In the genomic region with DNA sequence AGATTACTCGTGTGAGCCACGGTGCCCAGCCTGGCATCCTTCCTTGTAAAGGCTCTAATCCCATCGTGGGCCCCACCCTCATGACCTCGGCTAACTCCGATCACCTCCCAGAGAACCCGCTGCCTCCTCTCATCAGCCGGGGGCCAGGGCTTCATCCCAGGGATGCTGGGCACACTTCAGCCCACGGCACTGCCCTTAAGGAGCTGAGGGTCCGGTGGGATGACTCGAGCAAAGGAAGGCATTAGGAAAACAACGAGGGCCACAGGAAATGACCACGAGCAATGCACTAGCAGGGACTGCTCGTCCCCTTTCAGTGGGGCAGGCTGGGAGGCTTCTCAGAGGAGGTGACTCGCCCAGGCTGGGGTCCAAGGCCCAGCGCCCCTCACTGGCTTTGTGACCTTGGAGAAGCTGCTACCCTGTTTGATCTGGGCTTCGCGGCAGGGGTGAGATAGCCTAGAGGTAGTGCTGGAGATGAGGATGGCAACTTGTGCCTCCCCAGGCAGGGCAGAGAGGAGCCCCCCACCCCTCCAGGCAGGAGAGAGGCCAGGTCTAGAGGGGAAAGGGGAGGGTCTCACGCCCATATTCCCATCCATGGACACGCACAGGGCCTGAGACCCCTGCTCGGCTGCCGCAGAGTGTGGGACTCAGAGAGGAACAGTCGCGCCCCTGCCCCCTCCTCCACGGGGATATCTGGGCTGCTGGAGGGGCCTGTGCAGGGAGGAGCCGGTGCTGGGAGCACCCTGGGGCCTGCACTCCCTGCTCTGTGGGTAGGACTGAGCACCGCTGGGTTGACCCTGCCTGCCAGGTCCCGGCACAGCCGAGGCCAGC, we compare ENCODE assay signal across 19 cellular contexts. TPM values are rescaled to one million over a fixed set of nuclear protein-coding genes. Genes with fewer than 3 reads are reported as not detected.
DNase-seq lines count a peak whose midpoint lies in the region; ATAC-seq, FAIRE-seq and TF ChIP-seq lines count a peak whose summit lies in the region.
"Had no signal": no experiment of that assay in that cellular context is flagged by ENCODE, and none has a peak within 500 bp of the region (broad histone marks: within the 10 kb centered on the region; RNA-seq: fewer than 3 reads in every experiment).

No MANE protein-coding gene starts in this region.

- H3K27ac ChIP-seq in K562 (ENCODE audit: extremely low read depth, low read depth, low read length) (no peak overlapping the region; the same call in 2 of the 3 replicates), lower lobe of right lung (no peak overlapping the region)
- H3K27ac ChIP-seq: GM23248, KMS-11 had no signal

- H3K36me3 ChIP-seq in K562 (ENCODE audit: control insufficient read depth, insufficient read depth, low read length) (no peaks in the 10 kb centered on the region), lower lobe of right lung (no peaks in the 10 kb centered on the region)

- H3K27me3 ChIP-seq in K562 (ENCODE audit: control insufficient read depth in 2 of 2, insufficient read depth in 2 of 2, low read length in 2 of 2) (peaks cover 30 to 89% of the 10 kb centered on the region in 2 experiments; a peak in 4 of 5 replicates), lower lobe of right lung (ENCODE audit: low read depth) (no peaks in the 10 kb centered on the region)

- intact Hi-C loops in cardiac septum (cut with DNase I): no loop called here
- intact Hi-C loops in Right ventricle myocardium inferior (cut with DNase I): no loop called here
- intact Hi-C loops in K562 (cut with micrococcal nuclease): no loop called here
- intact Hi-C loops in lower lobe of right lung (cut with DNase I): no loop called here

- no peak for ATAC-seq in Right ventricle myocardium inferior
- ATAC-seq in K562: peak; percentile 57
- ATAC-seq in lower lobe of right lung: no peak
- ATAC-seq: CD8-positive, alpha-beta T cell; effector memory CD8-positive, alpha-beta T cell had no signal

- POLR2A ChIA-PET in K562 (lab: Yijun Ruan, JAX): no interaction called here

- BruUV-seq in K562 (replicated peaks; lab: Mats Ljungman, UMichigan): no TSS peak

- H4K20me1 ChIP-seq in K562 (replicated peaks; ENCODE audit: control insufficient read depth, insufficient read depth, low read length): no peaks in the 10 kb centered on the region

- TF ChIP-seq CTCF in K562 (IDR thresholded peaks at IDR 0.05 in 2 of 3, conservative IDR thresholded peaks at IDR 0.05 in 1 of 3; ENCODE audit: insufficient read depth in 2 of 3, low read depth in 1 of 3, low read length in 3 of 3) (no peak), lower lobe of right lung (IDR thresholded peaks at IDR 0.05) (no peak)

- H3K9me3 ChIP-seq in K562 (replicated peaks; ENCODE audit: control insufficient read depth, insufficient read depth, low read depth, low read length) (no peaks in the 10 kb centered on the region), lower lobe of right lung (no peaks in the 10 kb centered on the region)

- FAIRE-seq in K562 (lab: Jason Lieb, UNC) (no peak), urothelium cell line (lab: Jason Lieb, UNC) (peak; percentile 72)

- no peaks in the 10 kb centered on the region for H3K9me1 ChIP-seq in K562 (ENCODE audit: control insufficient read depth, insufficient read depth, low read length)

- in situ Hi-C loops in K562 (cut with MboI): no loop called here

- H2AFZ ChIP-seq in K562 (ENCODE audit: low read depth, low read length): peak overlapping the region; percentile 82
- H2AFZ ChIP-seq: GM23248 had no signal

- peaks cover 0 to 25% of the 10 kb centered on the region in 2 experiments; a peak in 2 of 5 replicates for H3K4me1 ChIP-seq in K562 (replicated peaks in 1 of 2; ENCODE audit: control insufficient read depth in 2 of 2, insufficient read depth in 2 of 2, low read length in 2 of 2)
- no peaks in the 10 kb centered on the region for H3K4me1 ChIP-seq in lower lobe of right lung

- no peak for TF ChIP-seq EP300 in K562 (IDR thresholded peaks at IDR 0.05; ENCODE audit: low read length)

- no peak for TF ChIP-seq RAD21 in K562 (CRISPR knock-in tag; conservative IDR thresholded peaks at IDR 0.05 in 1 of 2, IDR thresholded peaks at IDR 0.05 in 1 of 2)

- DNase-seq in cardiac septum (ENCODE audit: low spot score): peak; percentile 67
- no peak for DNase-seq in Right ventricle myocardium inferior (ENCODE audit: missing footprints)
- DNase-seq in K562 (ENCODE audit: extremely low read depth in 1 of 4, low spot score in 3 of 4): peak in 1 of 4 experiments; percentile 6
- DNase-seq in lower lobe of right lung: peak; percentile 43
- no peak for DNase-seq in urothelium cell line (ENCODE audit: low spot score)
- DNase-seq in activated CD4-positive, alpha-beta T cell treated with anti-CD3 and anti-CD28 coated beads, Interleukin-2, amount 50 U/mL, for 48 hours: no peak
- no peak for DNase-seq in occipital lobe (lab: John Stamatoyannopoulos, UW)
- DNase-seq in kidney tubule cell (ENCODE audit: low spot score): no peak
- DNase-seq: activated CD4-positive, alpha-beta T cell treated with anti-CD3 and anti-CD28 coated beads for 4 hours; activated T-cell treated with anti-CD3 and anti-CD28 coated beads for 4 hours; caudate nucleus; effector memory CD8-positive, alpha-beta T cell; GM23248; naive B cell; NCI-H1105; NCI-H2171; NCI-H82 had no signal

- no peaks in the 10 kb centered on the region for H3K79me2 ChIP-seq in K562 (ENCODE audit: control insufficient read depth, insufficient read depth, low read length)

- TF ChIP-seq POLR2A in K562 (conservative IDR thresholded peaks at IDR 0.05): no peak

- CTCF ChIA-PET in K562 (lab: Yijun Ruan, JAX; ENCODE audit: low intra/inter-chr PET ratio): no interaction called here

- H3K4me3 ChIP-seq in K562: no peak overlapping the region
- no peak overlapping the region for H3K4me3 ChIP-seq in lower lobe of right lung
- H3K4me3 ChIP-seq: GM23248 had no signal

- WGBS in K562 (ENCODE audit: insufficient coverage, low coverage, missing lambda C conversion rate): 13% methylated on average over 27 of the region's 28 CpGs

- peak overlapping the region; percentile 66 for H3K4me2 ChIP-seq in K562 (ENCODE audit: insufficient read depth, low read length)
- H3K4me2 ChIP-seq: KMS-11 had no signal

- peak overlapping the region in 1 of 2 experiments; percentile 76; a peak in 2 of 4 replicates for H3K9ac ChIP-seq in K562 (ENCODE audit: insufficient read depth in 1 of 2, low read depth in 2 of 2, low read length in 2 of 2)
- H3K9ac ChIP-seq: GM23248, KMS-11 had no signal

TF ChIP-seq in K562, 482 proteins besides CTCF, POLR2A, EP300 and RAD21 (continues in another document):
- 0 out of 2 replicates have a peak, but pooled peaks have one; percentile 19 for TF ChIP-seq ZBTB7A (IDR thresholded peaks at IDR 0.05; ENCODE audit: borderline replicate concordance, control insufficient read depth, low read depth, low read length)
- TF ChIP-seq, protein P1, sequence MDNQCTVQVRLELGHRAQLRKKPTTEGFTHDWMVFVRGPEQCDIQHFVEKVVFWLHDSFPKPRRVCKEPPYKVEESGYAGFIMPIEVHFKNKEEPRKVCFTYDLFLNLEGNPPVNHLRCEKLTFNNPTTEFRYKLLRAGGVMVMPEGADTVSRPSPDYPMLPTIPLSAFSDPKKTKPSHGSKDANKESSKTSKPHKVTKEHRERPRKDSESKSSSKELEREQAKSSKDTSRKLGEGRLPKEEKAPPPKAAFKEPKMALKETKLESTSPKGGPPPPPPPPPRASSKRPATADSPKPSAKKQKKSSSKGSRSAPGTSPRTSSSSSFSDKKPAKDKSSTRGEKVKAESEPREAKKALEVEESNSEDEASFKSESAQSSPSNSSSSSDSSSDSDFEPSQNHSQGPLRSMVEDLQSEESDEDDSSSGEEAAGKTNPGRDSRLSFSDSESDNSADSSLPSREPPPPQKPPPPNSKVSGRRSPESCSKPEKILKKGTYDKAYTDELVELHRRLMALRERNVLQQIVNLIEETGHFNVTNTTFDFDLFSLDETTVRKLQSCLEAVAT (IDR thresholded peaks at IDR 0.05): no peak
- TF ChIP-seq, protein P2, sequence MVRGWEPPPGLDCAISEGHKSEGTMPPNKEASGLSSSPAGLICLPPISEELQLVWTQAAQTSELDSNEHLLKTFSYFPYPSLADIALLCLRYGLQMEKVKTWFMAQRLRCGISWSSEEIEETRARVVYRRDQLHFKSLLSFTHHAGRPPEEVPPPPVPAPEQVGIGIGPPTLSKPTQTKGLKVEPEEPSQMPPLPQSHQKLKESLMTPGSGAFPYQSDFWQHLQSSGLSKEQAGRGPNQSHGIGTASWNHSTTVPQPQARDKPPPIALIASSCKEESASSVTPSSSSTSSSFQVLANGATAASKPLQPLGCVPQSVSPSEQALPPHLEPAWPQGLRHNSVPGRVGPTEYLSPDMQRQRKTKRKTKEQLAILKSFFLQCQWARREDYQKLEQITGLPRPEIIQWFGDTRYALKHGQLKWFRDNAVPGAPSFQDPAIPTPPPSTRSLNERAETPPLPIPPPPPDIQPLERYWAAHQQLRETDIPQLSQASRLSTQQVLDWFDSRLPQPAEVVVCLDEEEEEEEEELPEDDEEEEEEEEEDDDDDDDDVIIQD (CRISPR knock-in tag; IDR thresholded peaks at IDR 0.05): no peak

RNA-seq across cellular contexts. Expression of a gene that starts 26.8 kb away (rescaled TPM):
- total RNA-seq in cardiac septum (7.4 TPM), Right ventricle myocardium inferior (10.7 TPM), K562 (2014; rRNA removed) (0.23 and 0.45 TPM in 2 replicates), K562 (2014; rRNA removed; fragmentation: Illumina TruSeq; extraction: Trizol) (0.04 and 0.06 TPM in 2 replicates), K562 (2015; rRNA removed; fragmentation: Illumina TruSeq; extraction: Trizol) (0.08 and 0.18 TPM in 2 replicates), K562 (2021) (0.45 and 0.64 TPM in 2 replicates), lower lobe of right lung (1.4 TPM), occipital lobe (9.5 TPM)
- total RNA-seq in K562 (2011; cell fraction: chromatin; rRNA removed; ENCODE audit: low replicate concordance): 0.25 TPM in 1 of 2 replicates, not detected in the other
- 0.39 and 0.67 TPM in 2 replicates for total RNA-seq in K562 (2011; cell fraction: nucleolus; rRNA removed)
- 0.07 and 0.31 TPM in 2 replicates for total RNA-seq in K562 (2011; cell fraction: nucleoplasm; rRNA removed)
- polyA plus RNA-seq in K562 (2011; rRNA removed) (0.13 and 0.41 TPM in 2 replicates), K562 (2014; fragmentation: Illumina TruSeq; extraction: Trizol) (0.06 and 0.28 TPM in 2 replicates), K562 (2014; fragmentation: Nextera tagmentation; extraction: Ambion mirVana) (not detected), K562 (2014; rRNA removed) (0.11 and 0.33 TPM in 2 replicates)
- 0.44 and 0.81 TPM in 2 replicates for polyA plus RNA-seq in K562 (2011; cell fraction: cytosol; rRNA removed)
- 0.26 and 0.31 TPM in 2 replicates for polyA plus RNA-seq in K562 (2011; cell fraction: nucleus; rRNA removed)
- polyA plus RNA-seq in K562 (2012): 0.35 and 0.39 TPM in 2 replicates
- polyA minus RNA-seq in K562 (2011; rRNA and poly(A)+ RNA removed): 0.07 and 0.15 TPM in 2 replicates
- 0.38 and 1.0 TPM in 2 replicates for polyA minus RNA-seq in K562 (2011; cell fraction: cytosol; rRNA and poly(A)+ RNA removed)
- polyA minus RNA-seq in K562 (2011; cell fraction: nucleus; rRNA and poly(A)+ RNA removed): 0.13 and 0.44 TPM in 2 replicates
- total RNA-seq: CD8-positive, alpha-beta T cell had no signal

Comparison
In these comparisons a context has a peak if more than half of its experiments do, and no peak if none do; other contexts are left out.
1. DNase-seq: peak in cardiac septum (single experiment) and lower lobe of right lung (single experiment); none in Right ventricle myocardium inferior (single experiment), urothelium cell line (single experiment), activated CD4-positive, alpha-beta T cell treated with anti-CD3 and anti-CD28 coated beads, Interleukin-2, amount 50 U/mL, for 48 hours (0 of 2), occipital lobe (single experiment) and kidney tubule cell (single experiment).